In the genomic region with DNA sequence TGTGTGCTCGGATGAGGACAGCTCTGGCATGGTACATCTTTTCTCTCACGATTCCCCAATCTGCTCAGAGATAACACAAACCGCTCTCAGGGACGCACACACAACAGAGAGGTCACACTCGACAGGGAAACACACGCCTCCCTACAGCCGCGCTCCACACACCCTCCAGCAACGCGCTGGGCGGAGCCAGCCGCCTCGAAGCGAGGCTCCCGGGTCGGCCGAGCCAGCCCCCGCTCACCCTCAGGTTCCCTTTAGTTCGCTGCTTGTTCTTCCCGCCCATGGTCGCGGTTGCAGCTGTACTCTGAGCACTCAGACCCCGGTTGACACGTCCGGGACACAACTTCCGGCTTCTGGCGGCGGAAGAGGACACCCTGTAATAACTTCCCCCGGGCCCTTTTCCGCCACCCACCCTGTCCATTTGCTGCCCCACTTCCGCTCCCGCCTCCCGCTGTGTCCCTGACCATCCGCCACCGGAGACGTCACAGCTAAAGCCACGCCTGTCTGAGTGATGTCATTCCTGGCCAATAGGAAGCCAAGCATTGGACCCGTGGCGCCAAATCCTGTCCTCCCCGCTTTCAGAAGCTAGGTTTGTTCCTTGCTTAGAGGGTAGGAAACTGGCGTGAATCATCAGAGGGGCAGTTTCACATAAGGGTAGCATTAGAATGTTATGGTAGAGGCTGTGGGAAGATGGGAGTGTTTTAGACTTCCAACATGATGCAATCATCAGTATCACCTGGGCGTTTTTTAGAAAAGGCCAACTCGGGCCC, we compare ENCODE assay signal across 8 cellular contexts. TPM values are rescaled to one million over a fixed set of nuclear protein-coding genes. Genes with fewer than 3 reads are reported as not detected.
DNase-seq lines count a peak whose midpoint lies in the region; ATAC-seq, FAIRE-seq and TF ChIP-seq lines count a peak whose summit lies in the region.

A gene with protein sequence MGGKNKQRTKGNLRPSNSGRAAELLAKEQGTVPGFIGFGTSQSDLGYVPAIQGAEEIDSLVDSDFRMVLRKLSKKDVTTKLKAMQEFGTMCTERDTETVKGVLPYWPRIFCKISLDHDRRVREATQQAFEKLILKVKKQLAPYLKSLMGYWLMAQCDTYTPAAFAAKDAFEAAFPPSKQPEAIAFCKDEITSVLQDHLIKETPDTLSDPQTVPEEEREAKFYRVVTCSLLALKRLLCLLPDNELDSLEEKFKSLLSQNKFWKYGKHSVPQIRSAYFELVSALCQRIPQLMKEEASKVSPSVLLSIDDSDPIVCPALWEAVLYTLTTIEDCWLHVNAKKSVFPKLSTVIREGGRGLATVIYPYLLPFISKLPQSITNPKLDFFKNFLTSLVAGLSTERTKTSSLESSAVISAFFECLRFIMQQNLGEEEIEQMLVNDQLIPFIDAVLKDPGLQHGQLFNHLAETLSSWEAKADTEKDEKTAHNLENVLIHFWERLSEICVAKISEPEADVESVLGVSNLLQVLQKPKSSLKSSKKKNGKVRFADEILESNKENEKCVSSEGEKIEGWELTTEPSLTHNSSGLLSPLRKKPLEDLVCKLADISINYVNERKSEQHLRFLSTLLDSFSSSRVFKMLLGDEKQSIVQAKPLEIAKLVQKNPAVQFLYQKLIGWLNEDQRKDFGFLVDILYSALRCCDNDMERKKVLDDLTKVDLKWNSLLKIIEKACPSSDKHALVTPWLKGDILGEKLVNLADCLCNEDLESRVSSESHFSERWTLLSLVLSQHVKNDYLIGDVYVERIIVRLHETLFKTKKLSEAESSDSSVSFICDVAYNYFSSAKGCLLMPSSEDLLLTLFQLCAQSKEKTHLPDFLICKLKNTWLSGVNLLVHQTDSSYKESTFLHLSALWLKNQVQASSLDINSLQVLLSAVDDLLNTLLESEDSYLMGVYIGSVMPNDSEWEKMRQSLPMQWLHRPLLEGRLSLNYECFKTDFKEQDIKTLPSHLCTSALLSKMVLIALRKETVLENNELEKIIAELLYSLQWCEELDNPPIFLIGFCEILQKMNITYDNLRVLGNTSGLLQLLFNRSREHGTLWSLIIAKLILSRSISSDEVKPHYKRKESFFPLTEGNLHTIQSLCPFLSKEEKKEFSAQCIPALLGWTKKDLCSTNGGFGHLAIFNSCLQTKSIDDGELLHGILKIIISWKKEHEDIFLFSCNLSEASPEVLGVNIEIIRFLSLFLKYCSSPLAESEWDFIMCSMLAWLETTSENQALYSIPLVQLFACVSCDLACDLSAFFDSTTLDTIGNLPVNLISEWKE (N-terminal part only) (minus strand): TSS at position 352 of the 767 bp plus-strand sequence. CDS start 72 bp downstream, at position 280.

- peak within 1 kb of the TSS; percentile 87 for H3K27ac ChIP-seq in HUES64 (ENCODE audit: low read depth, low read length)
- H3K27ac ChIP-seq in OCI-LY1 (ENCODE audit: low read depth, low read length, poor library complexity, severe bottlenecking) = peak within 1 kb of the TSS; percentile 65
- peak within 1 kb of the TSS; percentile 52 for H3K27ac ChIP-seq in endothelial cell of umbilical vein (ENCODE audit: insufficient read depth, low read depth, low read length)

- H4K20me1 ChIP-seq in OCI-LY1 (ENCODE audit: insufficient read depth, low read length) (no peaks in the 10 kb centered on the region; the same call in 1 of the 2 replicates), endothelial cell of umbilical vein (replicated peaks; ENCODE audit: control insufficient read depth, extremely low read depth, insufficient read depth, low read length) (no peaks in the 10 kb centered on the region)

- POLR2A ChIA-PET in endothelial cell of umbilical vein (lab: Charles Lee) = interaction anchor here (1.1 to 1.3 kb wide), 2 partner anchors 10 to 32 kb away, joined by 7 to 19 read pairs; a partner anchor contains a TSS

- H3K9me3 ChIP-seq in HUES64 (ENCODE audit: insufficient read depth, low read depth, low read length) (no peaks in the 10 kb centered on the region), OCI-LY1 (ENCODE audit: low read length) (no peaks in the 10 kb centered on the region), endothelial cell of umbilical vein (replicated peaks; ENCODE audit: control insufficient read depth, insufficient read depth, low read length) (no peaks in the 10 kb centered on the region)

- no peaks in the 10 kb centered on the region for H3K9me1 ChIP-seq in endothelial cell of umbilical vein (replicated peaks; ENCODE audit: control insufficient read depth, extremely low read depth, insufficient read depth, low read length)

- H3K9me2 ChIP-seq in OCI-LY1 (ENCODE audit: low read depth, low read length) = no peaks in the 10 kb centered on the region

- no peaks in the 10 kb centered on the region for H3K9me3 Mint-ChIP-seq in Calu3 (ENCODE audit: low read depth, unreplicated experiment)

- DNase-seq in Calu3 (peak; percentile 95), endothelial cell of umbilical vein (ENCODE audit: low read depth, low spot score) (peak; percentile 100), midbrain (lab: John Stamatoyannopoulos, UW) (peak; percentile 99)
- DNase-seq in activated CD8-positive, alpha-beta memory T cell treated with anti-CD3 and anti-CD28 coated beads, Interleukin-2, amount 50 U/mL, for 4 hours = peak; percentile 99
- DNase-seq in stimulated activated CD8-positive, alpha-beta memory T cell treated with anti-CD3 and anti-CD28 coated beads, Interleukin-2, amount 100 ng/mL, for 1 hour (ENCODE audit: low read depth in 2 of 2) = peak; percentile 97

- no peaks in the 10 kb centered on the region for H3K27me3 Mint-ChIP-seq in Calu3 (ENCODE audit: unreplicated experiment)

- peak; percentile 97 for FAIRE-seq in endothelial cell of umbilical vein (lab: Jason Lieb, UNC)

- H3K4me1 ChIP-seq in HUES64 (ENCODE audit: insufficient read depth, low read length) (peaks cover 5% of the 10 kb centered on the region; the same call in 1 of the 2 replicates), OCI-LY1 (ENCODE audit: insufficient read depth, low read length, severe bottlenecking) (peaks cover 25% of the 10 kb centered on the region), endothelial cell of umbilical vein (ENCODE audit: control insufficient read depth, extremely low read depth, insufficient read depth, low read length) (peaks cover 13% of the 10 kb centered on the region)

- intact Hi-C loops in Calu3 (cut with micrococcal nuclease; ENCODE audit: unreplicated experiment) = no loop called here
- intact Hi-C loops in endothelial cell of umbilical vein (cut with micrococcal nuclease) = loop anchor here (1.0 to 2.0 kb wide), 3 partner anchors 10 to 80 kb away; a partner anchor contains a TSS

- H3K79me2 ChIP-seq in OCI-LY1 (ENCODE audit: insufficient read depth, low read length) = peaks cover 35% of the 10 kb centered on the region
- H3K79me2 ChIP-seq in endothelial cell of umbilical vein (ENCODE audit: control insufficient read depth, insufficient read depth, low read length) = peaks cover 38% of the 10 kb centered on the region

- no peak for TF ChIP-seq CTCF in Calu3 (IDR thresholded peaks at IDR 0.05; ENCODE audit: unreplicated experiment)
- no peak for TF ChIP-seq CTCF in OCI-LY1 (IDR thresholded peaks at IDR 0.05; ENCODE audit: low read length)
- no peak for TF ChIP-seq CTCF in endothelial cell of umbilical vein (IDR thresholded peaks at IDR 0.05; ENCODE audit: extremely low read depth in 1 of 2, insufficient read depth in 1 of 2, low read depth in 1 of 2, low read length in 2 of 2)

- CTCF ChIA-PET in Calu3 (lab: Charles Lee) (interaction anchor here (0.6 to 0.9 kb wide), 2 partner anchors 32 to 625 kb away, joined by 3 to 7 read pairs; a partner anchor contains a TSS), endothelial cell of umbilical vein (lab: Charles Lee) (interaction anchor here (0.8 to 1.9 kb wide), 3 partner anchors 10 to 30 kb away, joined by 3 to 9 read pairs (median 4); no protein-coding TSS in a partner anchor)

- H3F3A ChIP-seq in OCI-LY1 (ENCODE audit: insufficient read depth, low read length) = no peaks in the 10 kb centered on the region

- WGBS in HUES64 = 2% methylated on average over 43 of the region's 43 CpGs

- H3K36me3 ChIP-seq in HUES64 (ENCODE audit: insufficient read depth, low read length) = no peaks in the 10 kb centered on the region
- H3K36me3 ChIP-seq in OCI-LY1 (ENCODE audit: insufficient read depth, low read length) = no peaks in the 10 kb centered on the region
- no peaks in the 10 kb centered on the region for H3K36me3 ChIP-seq in endothelial cell of umbilical vein (ENCODE audit: control insufficient read depth in 2 of 2, extremely low read depth in 1 of 2, insufficient read depth in 2 of 2, low read length in 2 of 2)

- dilution Hi-C loops in endothelial cell of umbilical vein (cut with MboI; ENCODE audit: extremely low pct_ligation_motif_present, low sequenced_read_pairs) = no loop called here

- peak; percentile 99 for ATAC-seq in GM21447 (IDR thresholded peaks at IDR 0.05; ENCODE audit: unreplicated experiment)

- peak within 1 kb of the TSS; percentile 77 for H3K27ac Mint-ChIP-seq in Calu3 (ENCODE audit: unreplicated experiment)

- H3K36me3 Mint-ChIP-seq in Calu3 (ENCODE audit: insufficient read depth, unreplicated experiment) = peaks cover 22% of the 10 kb centered on the region

- no peak within 1 kb of the TSS for H2AFZ ChIP-seq in OCI-LY1 (ENCODE audit: low read length)
- peak within 1 kb of the TSS; percentile 53 for H2AFZ ChIP-seq in endothelial cell of umbilical vein (ENCODE audit: low read depth, low read length)

- TF ChIP-seq POLR2A in endothelial cell of umbilical vein (IDR thresholded peaks at IDR 0.05; ENCODE audit: low read depth, low read length) = peak; percentile 77

- peak within 1 kb of the TSS; percentile 94 for H3K4me3 ChIP-seq in HUES64 (ENCODE audit: low read length)
- peak within 1 kb of the TSS; percentile 78 for H3K4me3 ChIP-seq in OCI-LY1 (ENCODE audit: low read depth, low read length, poor library complexity, severe bottlenecking)
- H3K4me3 ChIP-seq in endothelial cell of umbilical vein (replicated peaks in 1 of 3; ENCODE audit: insufficient read depth in 1 of 3, low read depth in 1 of 3, low read length in 3 of 3) = peak within 1 kb of the TSS; percentile 71 to 89 (median 80)

- peaks cover 23% of the 10 kb centered on the region for H3K4me1 Mint-ChIP-seq in Calu3 (ENCODE audit: low read depth, unreplicated experiment)

- BruUV-seq in Calu3 (replicated peaks; lab: Mats Ljungman, UMichigan) (no TSS peak), endothelial cell of umbilical vein (replicated peaks; lab: Mats Ljungman, UMichigan) (no TSS peak)

- H3K4me2 ChIP-seq in OCI-LY1 (ENCODE audit: low read length) = peak within 1 kb of the TSS; percentile 84
- peak within 1 kb of the TSS; percentile 99 for H3K4me2 ChIP-seq in endothelial cell of umbilical vein (ENCODE audit: insufficient read depth, low read length)

- H3K4me3 Mint-ChIP-seq in Calu3 (ENCODE audit: low read depth, unreplicated experiment) = peak within 1 kb of the TSS; percentile 99

- H3K9ac ChIP-seq in HUES64 (ENCODE audit: low read depth, low read length) = peak within 1 kb of the TSS; percentile 78
- peak within 1 kb of the TSS; percentile 82 for H3K9ac ChIP-seq in OCI-LY1 (ENCODE audit: low read length)
- H3K9ac ChIP-seq in endothelial cell of umbilical vein (replicated peaks; ENCODE audit: extremely low read depth, insufficient read depth, low read length) = peak within 1 kb of the TSS; percentile 80

- H3K27me3 ChIP-seq in HUES64 (ENCODE audit: insufficient read depth, low read length) (no peaks in the 10 kb centered on the region), OCI-LY1 (ENCODE audit: insufficient read depth, low read length) (no peaks in the 10 kb centered on the region), endothelial cell of umbilical vein (ENCODE audit: control insufficient read depth in 2 of 2, insufficient read depth in 2 of 2, low read length in 2 of 2) (no peaks in the 10 kb centered on the region)

RNA-seq across cellular contexts. Expression of the gene that starts here (rescaled TPM):
- total RNA-seq in Calu3 (2022) (15.4 and 16.7 TPM in 2 replicates), endothelial cell of umbilical vein (21.5 and 23.0 TPM in 2 replicates)
- 14.2 TPM for polyA plus RNA-seq in HUES64 (2013, experiment 1 of 2)
- 15.4 TPM for polyA plus RNA-seq in HUES64 (2013, experiment 2 of 2)
- polyA plus RNA-seq in endothelial cell of umbilical vein = 2.9 and 3.8 TPM in 2 replicates
- polyA plus RNA-seq in endothelial cell of umbilical vein (2011; cell fraction: cytosol; rRNA removed) = 3.3 and 3.7 TPM in 2 replicates
- polyA plus RNA-seq in endothelial cell of umbilical vein (2011; cell fraction: nucleus; rRNA removed) = 14.0 and 14.1 TPM in 2 replicates
- 14.9 and 17.1 TPM in 2 replicates for polyA plus RNA-seq in endothelial cell of umbilical vein (2012)
- polyA minus RNA-seq in endothelial cell of umbilical vein = 24.3 and 25.9 TPM in 2 replicates
- polyA minus RNA-seq in endothelial cell of umbilical vein (2011; cell fraction: cytosol; rRNA and poly(A)+ RNA removed) = 10.9 TPM
- polyA minus RNA-seq in endothelial cell of umbilical vein (2011; cell fraction: nucleus; rRNA and poly(A)+ RNA removed) = 31.2 and 54.0 TPM in 2 replicates

Comparison
In these comparisons a context has a peak if more than half of its experiments do, and no peak if none do; other contexts are left out.
1. Peak in every context shown above with its lines: DNase-seq, ATAC-seq, H3K4me3 ChIP-seq and H3K27ac ChIP-seq.